In the genomic region with DNA sequence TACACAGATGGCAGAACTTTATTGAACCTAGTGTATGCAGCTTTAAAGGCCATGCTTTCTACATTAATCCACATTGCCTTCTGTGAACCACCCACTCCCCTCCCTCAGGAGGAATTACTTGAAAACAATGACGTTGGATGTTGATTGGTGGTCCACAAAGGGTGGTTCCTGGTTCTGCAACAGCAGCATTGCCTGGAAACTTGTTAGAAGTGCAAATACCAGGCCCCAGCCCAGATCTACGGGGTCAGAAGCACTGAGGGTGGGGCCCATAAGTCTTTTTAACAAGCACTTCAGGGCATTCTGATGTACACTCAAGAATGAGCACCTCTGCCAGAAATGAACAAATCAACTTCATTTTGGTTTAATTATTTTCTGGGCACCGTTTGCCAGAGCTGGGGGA, we compare ENCODE assay signal across 17 cellular contexts.
"Had no signal": no experiment of that assay in that cellular context is flagged by ENCODE, and none has a peak within 500 bp of the region (broad histone marks: within the 10 kb centered on the region; RNA-seq: fewer than 3 reads in every experiment).

No MANE protein-coding gene starts in this region.

- H3K36me3 Mint-ChIP-seq: activated naive CD8-positive, alpha-beta T cell treated with anti-CD3 and anti-CD28 coated beads for 36 hours; memory B cell; stimulated activated naive B cell treated with anti-CD40 and anti-IgM and Interleukin-4, amounts not matched to agents 10 μg/mL and 1 μg/mL and 100 μg/mL, for 72 hours had no signal

- H3K27ac ChIP-seq: body of pancreas, esophagus muscularis mucosa, right atrium auricular region, skin epidermis, tibial artery had no signal

- H3K4me1 ChIP-seq: right atrium auricular region, tibial artery had no signal

- H3K4me3 Mint-ChIP-seq: activated CD4-positive, alpha-beta T cell treated with anti-CD3 and anti-CD28 coated beads, Interleukin-2, amount 10 ng/mL, durations not matched to agents 24 days and 14 days; activated CD8-positive, alpha-beta T cell treated with anti-CD3 and anti-CD28 coated beads, Interleukin-2, amount 10 ng/mL, durations not matched to agents 7 days and 5 days; activated naive CD8-positive, alpha-beta T cell treated with anti-CD3 and anti-CD28 coated beads for 36 hours; memory B cell; nephron; stimulated activated naive B cell treated with anti-CD40 and anti-IgM and Interleukin-4, amounts not matched to agents 10 μg/mL and 1 μg/mL and 100 μg/mL, for 72 hours had no signal

- H3K9me3 Mint-ChIP-seq: activated CD4-positive, alpha-beta T cell treated with anti-CD3 and anti-CD28 coated beads, Interleukin-2, amount 10 ng/mL, durations not matched to agents 24 days and 14 days; activated naive CD8-positive, alpha-beta T cell treated with anti-CD3 and anti-CD28 coated beads for 36 hours; memory B cell; nephron had no signal

- H3K27me3 ChIP-seq: body of pancreas, right atrium auricular region had no signal

- H3K4me3 ChIP-seq: body of pancreas, esophagus muscularis mucosa, right atrium auricular region, skin epidermis, tibial artery had no signal

- H3K27ac Mint-ChIP-seq: activated CD4-positive, alpha-beta T cell treated with anti-CD3 and anti-CD28 coated beads, Interleukin-2, amount 10 ng/mL, durations not matched to agents 24 days and 14 days; activated CD8-positive, alpha-beta T cell treated with anti-CD3 and anti-CD28 coated beads, Interleukin-2, amount 10 ng/mL, durations not matched to agents 7 days and 5 days; activated naive CD8-positive, alpha-beta T cell treated with anti-CD3 and anti-CD28 coated beads for 36 hours; memory B cell; nephron; progenitor cell of endocrine pancreas; stimulated activated naive B cell treated with anti-CD40 and anti-IgM and Interleukin-4, amounts not matched to agents 10 μg/mL and 1 μg/mL and 100 μg/mL, for 72 hours had no signal

- H3K36me3 ChIP-seq: esophagus muscularis mucosa, right atrium auricular region, tibial artery had no signal

- ATAC-seq: activated CD8-positive, alpha-beta T cell treated with anti-CD3 and anti-CD28 coated beads, Interleukin-2, amount 10 ng/mL, durations not matched to agents 7 days and 5 days; stimulated activated naive B cell treated with anti-CD40 and anti-IgM and Interleukin-4, amounts not matched to agents 10 μg/mL and 1 μg/mL and 100 μg/mL, for 72 hours had no signal

- DNase-seq: activated CD4-positive, alpha-beta T cell treated with anti-CD3 and anti-CD28 coated beads, Interleukin-2, amount 10 ng/mL, durations not matched to agents 24 days and 14 days; activated CD4-positive, CD25-positive, alpha-beta regulatory T cell; activated CD8-positive, alpha-beta memory T cell treated with anti-CD3 and anti-CD28 coated beads, Interleukin-2, amount 50 U/mL, for 4 hours; activated CD8-positive, alpha-beta T cell treated with anti-CD3 and anti-CD28 coated beads, Interleukin-2, amount 10 ng/mL, durations not matched to agents 7 days and 5 days; activated gamma-delta T cell treated with Interleukin-2 at 50 U/mL for 16 hours; activated naive CD8-positive, alpha-beta T cell treated with anti-CD3 and anti-CD28 coated beads for 36 hours; caudate nucleus; stimulated activated CD4-positive, alpha-beta T cell treated with anti-CD3 and anti-CD28 coated beads, Interleukin-4, amount 100 ng/mL, for 1 hour; stimulated activated naive B cell treated with anti-CD40 and anti-IgM and Interleukin-4, amounts not matched to agents 10 μg/mL and 1 μg/mL and 100 μg/mL, for 72 hours; tibial artery had no signal

- H3K4me1 Mint-ChIP-seq: activated CD4-positive, alpha-beta T cell treated with anti-CD3 and anti-CD28 coated beads, Interleukin-2, amount 10 ng/mL, durations not matched to agents 24 days and 14 days; activated naive CD8-positive, alpha-beta T cell treated with anti-CD3 and anti-CD28 coated beads for 36 hours; nephron had no signal

- H3K9me3 ChIP-seq: body of pancreas, esophagus muscularis mucosa, right atrium auricular region, tibial artery had no signal
